1 cellular context compared by ENCODE assay signal in genomic region chr1:28510350-28511223, GRCh38.
TF ChIP-seq lines count a peak whose summit lies in the region.

No MANE protein-coding gene starts in this region.

TF ChIP-seq in HepG2, 621 proteins besides CTCF, POLR2A, EP300 and RAD21 (continued from another document and continues in another):
- no peak for TF ChIP-seq LCORL (IDR thresholded peaks at IDR 0.05)
- no peak for TF ChIP-seq LCORL (CRISPR knock-in tag; IDR thresholded peaks at IDR 0.05)
- 0 out of 2 replicates have a peak, but pooled peaks have one; percentile 31 for TF ChIP-seq ZNF574 (CRISPR knock-in tag; IDR thresholded peaks at IDR 0.05)
- TF ChIP-seq POLR2G (IDR thresholded peaks at IDR 0.05; ENCODE audit: low read depth, low read length) = peak; percentile 75
- TF ChIP-seq ZUFSP (CRISPR knock-in tag; IDR thresholded peaks at IDR 0.05; ENCODE audit: borderline replicate concordance) = no peak
- peak; percentile 53; the same call in 1 of the 2 replicates for TF ChIP-seq KDM5B (CRISPR knock-in tag; IDR thresholded peaks at IDR 0.05; ENCODE audit: borderline replicate concordance)
- no peak for TF ChIP-seq NFIB (CRISPR knock-in tag; IDR thresholded peaks at IDR 0.05; ENCODE audit: borderline replicate concordance)
- peak; percentile 96 for TF ChIP-seq POLR2AphosphoS2 (IDR thresholded peaks at IDR 0.05; ENCODE audit: low read depth, low read length)
- TF ChIP-seq TRIM22 (IDR thresholded peaks at IDR 0.05) = no peak
- TF ChIP-seq MYC (CRISPR knock-in tag; IDR thresholded peaks at IDR 0.05; ENCODE audit: borderline replicate concordance) = 0 out of 2 replicates have a peak, but pooled peaks have one; percentile 5
- peak; percentile 93 for TF ChIP-seq PAF1 (CRISPR knock-in tag; IDR thresholded peaks at IDR 0.05)
- no peak for TF ChIP-seq GABPA (IDR thresholded peaks at IDR 0.05; ENCODE audit: low read depth, low read length)
- TF ChIP-seq GABPA (CRISPR knock-in tag; IDR thresholded peaks at IDR 0.05; ENCODE audit: low read depth) = no peak
- no peak; the same call in 1 of the 2 replicates for TF ChIP-seq SRY (CRISPR knock-in tag; IDR thresholded peaks at IDR 0.05)
- no peak for TF ChIP-seq THRA (CRISPR knock-in tag; IDR thresholded peaks at IDR 0.05; ENCODE audit: borderline replicate concordance)
- peak; percentile 14; the same call in 1 of the 2 replicates for TF ChIP-seq BRCA1 (CRISPR knock-in tag; IDR thresholded peaks at IDR 0.05)
- TF ChIP-seq ZNF782 (CRISPR knock-in tag; IDR thresholded peaks at IDR 0.05; ENCODE audit: borderline replicate concordance) = no peak
- no peak for TF ChIP-seq ZNF550 (CRISPR knock-in tag; IDR thresholded peaks at IDR 0.05; ENCODE audit: borderline replicate concordance)
- peak; percentile 84 for TF ChIP-seq HNRNPH1 (optimal IDR thresholded peaks at IDR 0.05; ENCODE audit: low read depth, low read length)
- peak; percentile 54; the same call in 1 of the 2 replicates for TF ChIP-seq ZXDC (CRISPR knock-in tag; IDR thresholded peaks at IDR 0.05)
- no peak for TF ChIP-seq ZNF441 (CRISPR knock-in tag; IDR thresholded peaks at IDR 0.05; ENCODE audit: borderline replicate concordance)
- TF ChIP-seq MEF2D (CRISPR knock-in tag; IDR thresholded peaks at IDR 0.05) = 0 out of 2 replicates have a peak, but pooled peaks have one; percentile 35
- TF ChIP-seq PBX3 (CRISPR knock-in tag; IDR thresholded peaks at IDR 0.05; ENCODE audit: borderline replicate concordance) = no peak
- TF ChIP-seq MBD4 (IDR thresholded peaks at IDR 0.05; ENCODE audit: borderline replicate concordance, low read length) = peak; percentile 35; the same call in 1 of the 2 replicates
- TF ChIP-seq HNRNPL (IDR thresholded peaks at IDR 0.05; ENCODE audit: low read depth, low read length) = peak; percentile 67; the same call in 1 of the 2 replicates
- 0 out of 2 replicates have a peak, but pooled peaks have one; percentile 55 for TF ChIP-seq BCL3 (CRISPR knock-in tag; IDR thresholded peaks at IDR 0.05)
- no peak for TF ChIP-seq ZBTB8A (CRISPR knock-in tag; IDR thresholded peaks at IDR 0.05; ENCODE audit: borderline replicate concordance, low read depth)
- TF ChIP-seq SIX1 (CRISPR knock-in tag; IDR thresholded peaks at IDR 0.05; ENCODE audit: borderline replicate concordance) = 0 out of 2 replicates have a peak, but pooled peaks have one; percentile 8
- no peak for TF ChIP-seq NFATC3 (CRISPR knock-in tag; IDR thresholded peaks at IDR 0.05)
- 0 out of 2 replicates have a peak, but pooled peaks have one; percentile 26 for TF ChIP-seq RFXAP (CRISPR knock-in tag; IDR thresholded peaks at IDR 0.05; ENCODE audit: borderline replicate concordance)
- no peak for TF ChIP-seq FOXK1 (CRISPR knock-in tag; IDR thresholded peaks at IDR 0.05; ENCODE audit: borderline replicate concordance, low read depth)
- 0 out of 2 replicates have a peak, but pooled peaks have one; percentile 37 for TF ChIP-seq SNAI1 (CRISPR knock-in tag; IDR thresholded peaks at IDR 0.05; ENCODE audit: borderline replicate concordance)
- TF ChIP-seq KLF12 (CRISPR knock-in tag; IDR thresholded peaks at IDR 0.05; ENCODE audit: borderline replicate concordance) = no peak
- 0 out of 2 replicates have a peak, but pooled peaks have one; percentile 17 for TF ChIP-seq ZNF20 (CRISPR knock-in tag; IDR thresholded peaks at IDR 0.05)
- no peak for TF ChIP-seq CREB1 (IDR thresholded peaks at IDR 0.05)
- 0 out of 2 replicates have a peak, but pooled peaks have one; percentile 32 for TF ChIP-seq CREB1 (CRISPR knock-in tag; IDR thresholded peaks at IDR 0.05)
- TF ChIP-seq FOXA1 (IDR thresholded peaks at IDR 0.05) = no peak
- peak; percentile 2; the same call in 1 of the 2 replicates for TF ChIP-seq FOXA1 (CRISPR knock-in tag; IDR thresholded peaks at IDR 0.05)
- TF ChIP-seq E2F2 (CRISPR knock-in tag; IDR thresholded peaks at IDR 0.05; ENCODE audit: borderline replicate concordance) = no peak
- peak; percentile 13; the same call in 1 of the 2 replicates for TF ChIP-seq ZNF562 (CRISPR knock-in tag; IDR thresholded peaks at IDR 0.05; ENCODE audit: borderline replicate concordance)
- TF ChIP-seq ZNF614 (CRISPR knock-in tag; IDR thresholded peaks at IDR 0.05; ENCODE audit: borderline replicate concordance) = 0 out of 2 replicates have a peak, but pooled peaks have one; percentile 21
- peak; percentile 66; the same call in 1 of the 2 replicates for TF ChIP-seq ZFP91 (CRISPR knock-in tag; IDR thresholded peaks at IDR 0.05; ENCODE audit: borderline replicate concordance)
- TF ChIP-seq GATA4 (IDR thresholded peaks at IDR 0.05; ENCODE audit: borderline replicate concordance, low read depth) = peak; percentile 43; the same call in 1 of the 2 replicates
- peak; percentile 73 for TF ChIP-seq POLR2AphosphoS5 (IDR thresholded peaks at IDR 0.05; ENCODE audit: low read depth, low read length)
- TF ChIP-seq RBFOX2 (IDR thresholded peaks at IDR 0.05; ENCODE audit: low read depth, low read length) = peak; percentile 96
- TF ChIP-seq MXD4 (CRISPR knock-in tag; IDR thresholded peaks at IDR 0.05) = peak; percentile 47
- no peak for TF ChIP-seq HMG20A (CRISPR knock-in tag; IDR thresholded peaks at IDR 0.05; ENCODE audit: borderline replicate concordance)
- TF ChIP-seq ZBTB3 (CRISPR knock-in tag; IDR thresholded peaks at IDR 0.05; ENCODE audit: borderline replicate concordance, low read depth) = no peak
